ENCODE assay signal across 2 cellular contexts in the genomic region with DNA sequence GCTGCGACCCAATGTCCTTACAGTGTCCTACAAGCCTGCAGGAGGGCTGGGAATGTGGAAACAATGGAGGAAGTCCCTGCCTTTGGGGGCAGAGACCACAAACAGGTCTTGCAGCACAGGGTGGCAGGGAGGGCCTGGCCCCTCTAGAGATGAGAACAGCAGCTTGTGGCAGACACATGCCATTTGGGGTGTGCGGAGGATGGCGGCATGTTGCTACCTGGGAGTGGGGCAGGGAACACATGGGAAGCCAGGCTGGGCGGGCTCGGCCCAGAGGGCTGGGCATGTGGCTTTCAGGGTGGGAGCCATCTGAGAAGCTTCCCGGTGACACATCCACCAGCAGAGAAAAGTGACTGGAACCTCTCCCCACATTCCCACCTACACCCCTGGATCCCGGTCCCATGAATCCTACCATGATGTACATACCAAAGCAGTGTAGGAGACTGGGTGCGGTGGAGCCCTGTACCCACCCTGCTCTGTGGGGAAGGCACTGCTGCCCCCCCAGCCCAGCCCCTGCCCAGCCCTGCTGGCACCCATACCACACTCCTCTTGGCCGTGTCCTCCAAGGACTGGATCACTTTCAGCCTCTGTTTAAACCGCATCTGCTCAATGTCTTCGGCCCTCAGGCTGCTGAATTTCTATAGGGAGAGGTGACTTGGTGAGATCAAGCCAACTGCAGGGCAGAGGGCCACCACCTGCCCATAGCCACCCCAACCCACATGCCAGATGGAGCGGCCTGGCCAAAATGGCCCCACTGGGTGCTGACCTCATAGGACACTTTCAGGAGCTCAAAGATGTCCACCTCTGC.
TF ChIP-seq lines count a peak whose summit lies in the region.

No MANE protein-coding gene starts in this region.

TF ChIP-seq in SK-N-SH, 30 proteins besides CTCF, POLR2A, EP300 and RAD21 (continued from another document):
- TF ChIP-seq, protein P1, sequence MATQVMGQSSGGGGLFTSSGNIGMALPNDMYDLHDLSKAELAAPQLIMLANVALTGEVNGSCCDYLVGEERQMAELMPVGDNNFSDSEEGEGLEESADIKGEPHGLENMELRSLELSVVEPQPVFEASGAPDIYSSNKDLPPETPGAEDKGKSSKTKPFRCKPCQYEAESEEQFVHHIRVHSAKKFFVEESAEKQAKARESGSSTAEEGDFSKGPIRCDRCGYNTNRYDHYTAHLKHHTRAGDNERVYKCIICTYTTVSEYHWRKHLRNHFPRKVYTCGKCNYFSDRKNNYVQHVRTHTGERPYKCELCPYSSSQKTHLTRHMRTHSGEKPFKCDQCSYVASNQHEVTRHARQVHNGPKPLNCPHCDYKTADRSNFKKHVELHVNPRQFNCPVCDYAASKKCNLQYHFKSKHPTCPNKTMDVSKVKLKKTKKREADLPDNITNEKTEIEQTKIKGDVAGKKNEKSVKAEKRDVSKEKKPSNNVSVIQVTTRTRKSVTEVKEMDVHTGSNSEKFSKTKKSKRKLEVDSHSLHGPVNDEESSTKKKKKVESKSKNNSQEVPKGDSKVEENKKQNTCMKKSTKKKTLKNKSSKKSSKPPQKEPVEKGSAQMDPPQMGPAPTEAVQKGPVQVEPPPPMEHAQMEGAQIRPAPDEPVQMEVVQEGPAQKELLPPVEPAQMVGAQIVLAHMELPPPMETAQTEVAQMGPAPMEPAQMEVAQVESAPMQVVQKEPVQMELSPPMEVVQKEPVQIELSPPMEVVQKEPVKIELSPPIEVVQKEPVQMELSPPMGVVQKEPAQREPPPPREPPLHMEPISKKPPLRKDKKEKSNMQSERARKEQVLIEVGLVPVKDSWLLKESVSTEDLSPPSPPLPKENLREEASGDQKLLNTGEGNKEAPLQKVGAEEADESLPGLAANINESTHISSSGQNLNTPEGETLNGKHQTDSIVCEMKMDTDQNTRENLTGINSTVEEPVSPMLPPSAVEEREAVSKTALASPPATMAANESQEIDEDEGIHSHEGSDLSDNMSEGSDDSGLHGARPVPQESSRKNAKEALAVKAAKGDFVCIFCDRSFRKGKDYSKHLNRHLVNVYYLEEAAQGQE (IDR thresholded peaks at IDR 0.05; ENCODE audit: low read depth, low read length) = no peak
- TF ChIP-seq POLR2AphosphoS5 (IDR thresholded peaks at IDR 0.05; ENCODE audit: low read depth, low read length) (no peak), GABPA (IDR thresholded peaks at IDR 0.05; ENCODE audit: low read depth) (no peak)

TF ChIP-seq in SK-N-SH treated with all-trans-retinoic acid at 6 μM for 48 hours, 23 proteins besides CTCF, POLR2A, EP300 and RAD21 (continued from another document):
- TF ChIP-seq, protein P2, sequence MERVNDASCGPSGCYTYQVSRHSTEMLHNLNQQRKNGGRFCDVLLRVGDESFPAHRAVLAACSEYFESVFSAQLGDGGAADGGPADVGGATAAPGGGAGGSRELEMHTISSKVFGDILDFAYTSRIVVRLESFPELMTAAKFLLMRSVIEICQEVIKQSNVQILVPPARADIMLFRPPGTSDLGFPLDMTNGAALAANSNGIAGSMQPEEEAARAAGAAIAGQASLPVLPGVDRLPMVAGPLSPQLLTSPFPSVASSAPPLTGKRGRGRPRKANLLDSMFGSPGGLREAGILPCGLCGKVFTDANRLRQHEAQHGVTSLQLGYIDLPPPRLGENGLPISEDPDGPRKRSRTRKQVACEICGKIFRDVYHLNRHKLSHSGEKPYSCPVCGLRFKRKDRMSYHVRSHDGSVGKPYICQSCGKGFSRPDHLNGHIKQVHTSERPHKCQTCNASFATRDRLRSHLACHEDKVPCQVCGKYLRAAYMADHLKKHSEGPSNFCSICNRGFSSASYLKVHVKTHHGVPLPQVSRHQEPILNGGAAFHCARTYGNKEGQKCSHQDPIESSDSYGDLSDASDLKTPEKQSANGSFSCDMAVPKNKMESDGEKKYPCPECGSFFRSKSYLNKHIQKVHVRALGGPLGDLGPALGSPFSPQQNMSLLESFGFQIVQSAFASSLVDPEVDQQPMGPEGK (CRISPR knock-in tag; IDR thresholded peaks at IDR 0.05; ENCODE audit: borderline replicate concordance) = no peak
- TF ChIP-seq TCF4 (CRISPR knock-in tag; IDR thresholded peaks at IDR 0.05; ENCODE audit: borderline replicate concordance) (no peak), ZFP3 (CRISPR knock-in tag; IDR thresholded peaks at IDR 0.05) (no peak), CSDC2 (CRISPR knock-in tag; IDR thresholded peaks at IDR 0.05) (no peak), ZFP30 (CRISPR knock-in tag; IDR thresholded peaks at IDR 0.05) (no peak)
- TF ChIP-seq, protein P3, sequence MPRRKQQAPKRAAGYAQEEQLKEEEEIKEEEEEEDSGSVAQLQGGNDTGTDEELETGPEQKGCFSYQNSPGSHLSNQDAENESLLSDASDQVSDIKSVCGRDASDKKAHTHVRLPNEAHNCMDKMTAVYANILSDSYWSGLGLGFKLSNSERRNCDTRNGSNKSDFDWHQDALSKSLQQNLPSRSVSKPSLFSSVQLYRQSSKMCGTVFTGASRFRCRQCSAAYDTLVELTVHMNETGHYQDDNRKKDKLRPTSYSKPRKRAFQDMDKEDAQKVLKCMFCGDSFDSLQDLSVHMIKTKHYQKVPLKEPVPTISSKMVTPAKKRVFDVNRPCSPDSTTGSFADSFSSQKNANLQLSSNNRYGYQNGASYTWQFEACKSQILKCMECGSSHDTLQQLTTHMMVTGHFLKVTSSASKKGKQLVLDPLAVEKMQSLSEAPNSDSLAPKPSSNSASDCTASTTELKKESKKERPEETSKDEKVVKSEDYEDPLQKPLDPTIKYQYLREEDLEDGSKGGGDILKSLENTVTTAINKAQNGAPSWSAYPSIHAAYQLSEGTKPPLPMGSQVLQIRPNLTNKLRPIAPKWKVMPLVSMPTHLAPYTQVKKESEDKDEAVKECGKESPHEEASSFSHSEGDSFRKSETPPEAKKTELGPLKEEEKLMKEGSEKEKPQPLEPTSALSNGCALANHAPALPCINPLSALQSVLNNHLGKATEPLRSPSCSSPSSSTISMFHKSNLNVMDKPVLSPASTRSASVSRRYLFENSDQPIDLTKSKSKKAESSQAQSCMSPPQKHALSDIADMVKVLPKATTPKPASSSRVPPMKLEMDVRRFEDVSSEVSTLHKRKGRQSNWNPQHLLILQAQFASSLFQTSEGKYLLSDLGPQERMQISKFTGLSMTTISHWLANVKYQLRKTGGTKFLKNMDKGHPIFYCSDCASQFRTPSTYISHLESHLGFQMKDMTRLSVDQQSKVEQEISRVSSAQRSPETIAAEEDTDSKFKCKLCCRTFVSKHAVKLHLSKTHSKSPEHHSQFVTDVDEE (CRISPR knock-in tag; IDR thresholded peaks at IDR 0.05) = no peak
